ENCODE assay signal across 8 cellular contexts in genomic region chr6:170291271-170292110, GRCh38. TPM values are rescaled to one million over a fixed set of nuclear protein-coding genes. Genes with fewer than 3 reads are reported as not detected.
DNase-seq lines count a peak whose midpoint lies in the region; ATAC-seq and TF ChIP-seq lines count a peak whose summit lies in the region.

No MANE protein-coding gene starts in this region.

- no peaks in the 10 kb centered on the region for H3K36me3 ChIP-seq in mesenchymal stem cell (ENCODE audit: control insufficient read depth in 1 of 2, insufficient read depth in 2 of 2, low read depth in 1 of 2, low read length in 2 of 2)
- H3K36me3 ChIP-seq in suprapubic skin: peaks cover 3% of the 10 kb centered on the region

- no peak overlapping the region for H2BK120ac ChIP-seq in mesenchymal stem cell (ENCODE audit: low read depth, low read length)

- H3K27me3 Mint-ChIP-seq in WTC11 (ENCODE audit: low read depth): peaks cover 81% of the 10 kb centered on the region
- H3K27me3 Mint-ChIP-seq in effector memory CD8-positive, alpha-beta T cell: peaks cover 55 to 85% of the 10 kb centered on the region in 2 donors

- H3K27ac ChIP-seq in mesenchymal stem cell (ENCODE audit: low read length, poor library complexity, severe bottlenecking) (no peak overlapping the region), suprapubic skin (peak overlapping the region; percentile 43)

- TF ChIP-seq POLR2A in suprapubic skin (IDR thresholded peaks at IDR 0.05): peak in 1 of 2 donors; percentile 8

- no peak overlapping the region for H2BK12ac ChIP-seq in mesenchymal stem cell (ENCODE audit: low read length in 2 of 2)

- H3K4me3 ChIP-seq in mesenchymal stem cell (ENCODE audit: insufficient read depth in 1 of 2, low read depth in 1 of 2, low read length in 2 of 2): peak overlapping the region; percentile 47 to 68
- peak overlapping the region; percentile 76 for H3K4me3 ChIP-seq in suprapubic skin

- no peak for TF ChIP-seq EP300 in suprapubic skin (IDR thresholded peaks at IDR 0.05)

- no peaks in the 10 kb centered on the region for H3K9me3 ChIP-seq in mesenchymal stem cell (ENCODE audit: control insufficient read depth, low read length)
- no peaks in the 10 kb centered on the region for H3K9me3 ChIP-seq in suprapubic skin

- 1% methylated on average over 36 of the region's 87 CpGs for WGBS in mesenchymal stem cell
- 1% methylated on average over 23 of the region's 87 CpGs for WGBS in suprapubic skin

- H3K23ac ChIP-seq in mesenchymal stem cell (ENCODE audit: low read length in 2 of 2): peak overlapping the region in 1 of 2 experiments; percentile 68

- H3K27ac Mint-ChIP-seq in WTC11: peak overlapping the region; percentile 93
- peak overlapping the region; percentile 31 to 76 for H3K27ac Mint-ChIP-seq in effector memory CD8-positive, alpha-beta T cell

- no peak overlapping the region for H3K18ac ChIP-seq in mesenchymal stem cell (ENCODE audit: low read depth in 1 of 2, low read length in 2 of 2)

- no peak overlapping the region for H3K4ac ChIP-seq in mesenchymal stem cell (ENCODE audit: low read depth in 1 of 2, low read length in 2 of 2)

- peak overlapping the region; percentile 84 for H3K4me2 ChIP-seq in mesenchymal stem cell (ENCODE audit: low read length, poor library complexity, severe bottlenecking)

- no peaks in the 10 kb centered on the region for H3K9me3 Mint-ChIP-seq in WTC11
- no peaks in the 10 kb centered on the region for H3K9me3 Mint-ChIP-seq in effector memory CD8-positive, alpha-beta T cell

- peak overlapping the region; percentile 47 for H4K8ac ChIP-seq in mesenchymal stem cell (ENCODE audit: low read length)

- peak overlapping the region; percentile 61 for H2BK15ac ChIP-seq in mesenchymal stem cell (ENCODE audit: low read depth, poor library complexity, severe bottlenecking)

- H3K9ac ChIP-seq in mesenchymal stem cell (ENCODE audit: low read length): no peak overlapping the region

- TF ChIP-seq CTCF in WTC11 (IDR thresholded peaks at IDR 0.05) (no peak), suprapubic skin (IDR thresholded peaks at IDR 0.05) (no peak)

- H3K4me1 ChIP-seq in mesenchymal stem cell (ENCODE audit: control insufficient read depth, insufficient read depth, low read depth, low read length) (peaks cover 53% of the 10 kb centered on the region), suprapubic skin (peaks cover 82% of the 10 kb centered on the region)

- H2AFZ ChIP-seq in mesenchymal stem cell (ENCODE audit: low read depth, low read length): no peak overlapping the region

- ATAC-seq in WTC11: peak; percentile 54
- ATAC-seq in effector memory CD8-positive, alpha-beta T cell (replicated peaks): peak; percentile 48

- H3K27me3 ChIP-seq in mesenchymal stem cell (ENCODE audit: control insufficient read depth in 1 of 2, insufficient read depth in 1 of 2, low read length in 2 of 2) (peaks cover 75 to 86% of the 10 kb centered on the region in 2 experiments), suprapubic skin (peaks cover 32% of the 10 kb centered on the region)

- H2BK5ac ChIP-seq in mesenchymal stem cell (ENCODE audit: low read depth, low read length, poor library complexity, severe bottlenecking): no peak overlapping the region

- H4K91ac ChIP-seq in mesenchymal stem cell (ENCODE audit: low read length): no peak overlapping the region

- POLR2A ChIA-PET in WTC11 (lab: Charles Lee): interaction anchor here (0.6 to 1.5 kb wide), 6 partner anchors 12 to 590 kb away, joined by 3 to 6 read pairs (median 4); no protein-coding TSS in a partner anchor

- CTCF ChIA-PET in WTC11 (lab: Charles Lee): interaction anchor here (0.7 to 1.7 kb wide), 11 partner anchors 10 to 460 kb away, joined by 3 to 12 read pairs (median 3); partner anchors contain the start of gene FAM120B

- H2AK5ac ChIP-seq in mesenchymal stem cell (ENCODE audit: low read length, severe bottlenecking): no peak overlapping the region

- peaks cover 56% of the 10 kb centered on the region for H3K4me1 Mint-ChIP-seq in WTC11
- peaks cover 37 to 45% of the 10 kb centered on the region in 2 donors for H3K4me1 Mint-ChIP-seq in effector memory CD8-positive, alpha-beta T cell (ENCODE audit: low read depth in 2 of 2)

- peak overlapping the region; percentile 88 for H3K4me3 Mint-ChIP-seq in WTC11
- H3K4me3 Mint-ChIP-seq in effector memory CD8-positive, alpha-beta T cell: peak overlapping the region; percentile 97 to 98

- no peak overlapping the region for H3K14ac ChIP-seq in mesenchymal stem cell (ENCODE audit: low read length in 2 of 2)

- H3K36me3 Mint-ChIP-seq in WTC11: peaks cover 13% of the 10 kb centered on the region
- H3K36me3 Mint-ChIP-seq in effector memory CD8-positive, alpha-beta T cell (ENCODE audit: insufficient read depth): peaks cover 13% of the 10 kb centered on the region

- DNase-seq in activated T-cell treated with anti-CD3 and anti-CD28 coated beads for 1 hour (ENCODE audit: low read depth) (peak; percentile 38), activated T-cell treated with anti-CD3 and anti-CD28 coated beads for 4 hours (no peak), NCI-H146 treated with DMSO at 0.1 percent for 48 hours (lab: John Stamatoyannopoulos, UW; ENCODE audit: unreplicated experiment) (peak; percentile 97), WTC11 (ENCODE audit: low spot score) (peak; percentile 91), mesenchymal stem cell (no peak), suprapubic skin (ENCODE audit: low spot score in 2 of 2) (peak in 1 of 2 donors; percentile 89), COLO829 (ENCODE audit: low spot score) (no peak)
- DNase-seq in effector memory CD8-positive, alpha-beta T cell: peak in 1 of 3 experiments; percentile 36

- H3K79me1 ChIP-seq in mesenchymal stem cell (replicated peaks; ENCODE audit: low read length, poor library complexity, severe bottlenecking): no peaks in the 10 kb centered on the region

TF ChIP-seq in WTC11, 78 proteins besides CTCF, POLR2A, EP300 and RAD21:
- TF ChIP-seq ETV6 (CRISPR knock-in tag; IDR thresholded peaks at IDR 0.05): 0 out of 2 replicates have a peak, but pooled peaks have one; percentile 67
- TF ChIP-seq MAX (CRISPR knock-in tag; IDR thresholded peaks at IDR 0.05): peak; percentile 56; the same call in 1 of the 2 replicates
- TF ChIP-seq HMGXB4 (CRISPR knock-in tag; IDR thresholded peaks at IDR 0.05): peak; percentile 52; the same call in 1 of the 2 replicates
- TF ChIP-seq ZMAT4 (CRISPR knock-in tag; IDR thresholded peaks at IDR 0.05): no peak
- TF ChIP-seq JAZF1 (CRISPR knock-in tag; IDR thresholded peaks at IDR 0.05): no peak
- TF ChIP-seq SP1 (CRISPR knock-in tag; conservative IDR thresholded peaks at IDR 0.05): peak; percentile 48
- TF ChIP-seq FOXP4 (CRISPR knock-in tag; IDR thresholded peaks at IDR 0.05): peak; percentile 52; the same call in 1 of the 2 replicates
- no peak for TF ChIP-seq PREB (CRISPR knock-in tag; IDR thresholded peaks at IDR 0.05; ENCODE audit: borderline replicate concordance)

RNA-seq across cellular contexts. Expression of gene DLL1, which starts 0.6 kb away (rescaled TPM):
- total RNA-seq in WTC11 (2021): 20.6 to 25.3 TPM (median 20.7 TPM) in 3 replicates
- polyA plus RNA-seq in mesenchymal stem cell (2013, experiment 1 of 2): 2.9 TPM
- polyA plus RNA-seq in mesenchymal stem cell (2013, experiment 2 of 2): 2.3 TPM
- 10 to 100 TPM; 32.6 to 75.6 (median 46.9) TPM for total RNA-seq in suprapubic skin

RNA-seq across cellular contexts. Expression of gene FAM120B, which starts 15.1 kb away (rescaled TPM):
- 15.2 to 16.8 TPM (median 15.2 TPM) in 3 replicates for total RNA-seq in WTC11 (2021)
- polyA plus RNA-seq in mesenchymal stem cell (2013, experiment 1 of 2): 17.6 TPM
- 17.4 TPM for polyA plus RNA-seq in mesenchymal stem cell (2013, experiment 2 of 2)
- total RNA-seq in suprapubic skin: 10 to 100 TPM; 19.9 to 55.4 (median 27.6) TPM

Comparison
In these comparisons a context has a peak if more than half of its experiments do, and no peak if none do; other contexts are left out.
1. DNase-seq: peak in activated T-cell treated with anti-CD3 and anti-CD28 coated beads for 1 hour (single experiment), NCI-H146 treated with DMSO at 0.1 percent for 48 hours (single experiment) and WTC11 (single experiment); none in activated T-cell treated with anti-CD3 and anti-CD28 coated beads for 4 hours (single experiment), mesenchymal stem cell (single experiment) and COLO829 (single experiment).